In genomic region chrX:47650164-47651042, GRCh38 we compare ENCODE assay signal across 8 cellular contexts. TPM values are rescaled to one million over a fixed set of nuclear protein-coding genes. Genes with fewer than 3 reads are reported as not detected.
A peak's percentile ranks its signal among the peaks of the same experiment; 100 is the strongest.
DNase-seq lines count a peak whose midpoint lies in the region; ATAC-seq and TF ChIP-seq lines count a peak whose summit lies in the region.

Gene ELK1 (minus strand): TSS chrX:47650563. CDS start chrX:47641441, 9,122 bp downstream.

- H3K4me1 ChIP-seq in left ventricle myocardium inferior = peaks cover 14% of the 10 kb centered on the region
- H3K4me1 ChIP-seq in prostate gland (replicated peaks) = no peaks in the 10 kb centered on the region
- H3K4me1 ChIP-seq in urinary bladder (ENCODE audit: insufficient read depth) = no peaks in the 10 kb centered on the region

- in situ Hi-C loops in GM13977 (cut with MboI; ENCODE audit: low pct_unique_long_range_greater_than_20kb, low sequenced_read_pairs, unreplicated experiment) = no loop called here

- intact Hi-C loops in left ventricle myocardium inferior (cut with micrococcal nuclease) (no loop called here), prostate gland (cut with DNase I) (loop anchor here (5.0 kb wide), 1 partner anchor 108 kb away; no protein-coding TSS in a partner anchor)

- TF ChIP-seq CTCF in GM13977 (IDR thresholded peaks at IDR 0.05; ENCODE audit: extremely low read depth, insufficient read depth, missing control alignments) (no peak), left ventricle myocardium inferior (IDR thresholded peaks at IDR 0.05; ENCODE audit: borderline replicate concordance) (no peak), prostate gland (IDR thresholded peaks at IDR 0.05) (peak in 1 of 4 experiments; percentile 8)

- H3K4me3 ChIP-seq in left ventricle myocardium inferior = peak within 1 kb of the TSS; percentile 76
- H3K4me3 ChIP-seq in prostate gland = peak within 1 kb of the TSS; percentile 59 to 64
- peak within 1 kb of the TSS; percentile 58 for H3K4me3 ChIP-seq in urinary bladder (ENCODE audit: low read depth, low read length)

- H3K36me3 ChIP-seq in left ventricle myocardium inferior (peaks cover 6% of the 10 kb centered on the region), prostate gland (no peaks in the 10 kb centered on the region), urinary bladder (ENCODE audit: insufficient read depth) (peaks cover 2% of the 10 kb centered on the region)

- TF ChIP-seq POLR2A in prostate gland (IDR thresholded peaks at IDR 0.05) = peak; percentile 61

- no peaks in the 10 kb centered on the region for H3K27me3 ChIP-seq in left ventricle myocardium inferior (ENCODE audit: low read depth)
- no peaks in the 10 kb centered on the region for H3K27me3 ChIP-seq in prostate gland (replicated peaks; ENCODE audit: insufficient read depth)

- WGBS in prostate gland = 0% methylated on average over 7 of the region's 65 CpGs
- under 1% methylated on average over 65 of the region's 65 CpGs for WGBS in urinary bladder

- DNase-seq in GM13977 (ENCODE audit: low spot score) = peak; percentile 86
- DNase-seq in NCI-H1694 (lab: John Stamatoyannopoulos, UW) = peak; percentile 97
- DNase-seq in T-helper 2 cell = peak; percentile 64 to 99 (median 86)
- DNase-seq in left ventricle myocardium inferior = peak; percentile 94
- peak; percentile 96 for DNase-seq in prostate gland (ENCODE audit: low spot score)

- H3K9me3 ChIP-seq in left ventricle myocardium inferior (replicated peaks) = no peaks in the 10 kb centered on the region
- H3K9me3 ChIP-seq in prostate gland = no peaks in the 10 kb centered on the region

- H3K27ac ChIP-seq in angular gyrus (ENCODE audit: low read depth, low read length) (peak within 1 kb of the TSS; percentile 86), left ventricle myocardium inferior (replicated peaks) (peak within 1 kb of the TSS; percentile 86), prostate gland (peak within 1 kb of the TSS; percentile 81 to 84), urinary bladder (ENCODE audit: low read depth) (peak within 1 kb of the TSS; percentile 66)

- peak; percentile 84 for ATAC-seq in HG02884 (IDR thresholded peaks at IDR 0.05; ENCODE audit: unreplicated experiment)

RNA-seq across cellular contexts. Expression of gene ELK1, which starts in this region (rescaled TPM):
- 21.3 TPM for total RNA-seq in left ventricle myocardium inferior
- 100 to 1,000 TPM in 1 of 2 donors, 10 to 100 TPM in 1; 28.6 to 105 TPM for total RNA-seq in prostate gland
- 8.6 TPM for total RNA-seq in urinary bladder
- polyA plus RNA-seq in urinary bladder = 30.2 TPM

Comparison
In these comparisons a context has a peak if more than half of its experiments do, and no peak if none do; other contexts are left out.
1. Peak in every context shown above with its lines: DNase-seq, ATAC-seq, H3K4me3 ChIP-seq and H3K27ac ChIP-seq.